In genomic region chr3:159209459-159209858, GRCh38 we compare ENCODE assay signal across 8 cellular contexts.
"Had no signal": no experiment of that assay in that cellular context is flagged by ENCODE, and none has a peak within 500 bp of the region (broad histone marks: within the 10 kb centered on the region; RNA-seq: fewer than 3 reads in every experiment).

No MANE protein-coding gene starts in this region.

- H3K9ac ChIP-seq: GM23248, KMS-11 had no signal

- DNase-seq: GM23248, GOT3, H7, KBM-7 had no signal

- H2AFZ ChIP-seq: GM23248 had no signal

- ATAC-seq: HCT116 had no signal

- H3K36me3 ChIP-seq: HAP-1 had no signal

- H3K27ac ChIP-seq: GM23248, KMS-11 had no signal

- H3K4me1 ChIP-seq: HAP-1 had no signal

- H3K4me1 Mint-ChIP-seq: IgD-negative memory B cell had no signal

- H3K9me3 ChIP-seq: HAP-1 had no signal

- H3K4me2 ChIP-seq: KMS-11 had no signal

- H3K36me3 Mint-ChIP-seq: IgD-negative memory B cell had no signal

- H3K4me3 Mint-ChIP-seq: IgD-negative memory B cell had no signal

- H3K4me3 ChIP-seq: GM23248, HAP-1 had no signal

- H3K27ac Mint-ChIP-seq: IgD-negative memory B cell had no signal
